8 cellular contexts compared by ENCODE assay signal in the genomic region with DNA sequence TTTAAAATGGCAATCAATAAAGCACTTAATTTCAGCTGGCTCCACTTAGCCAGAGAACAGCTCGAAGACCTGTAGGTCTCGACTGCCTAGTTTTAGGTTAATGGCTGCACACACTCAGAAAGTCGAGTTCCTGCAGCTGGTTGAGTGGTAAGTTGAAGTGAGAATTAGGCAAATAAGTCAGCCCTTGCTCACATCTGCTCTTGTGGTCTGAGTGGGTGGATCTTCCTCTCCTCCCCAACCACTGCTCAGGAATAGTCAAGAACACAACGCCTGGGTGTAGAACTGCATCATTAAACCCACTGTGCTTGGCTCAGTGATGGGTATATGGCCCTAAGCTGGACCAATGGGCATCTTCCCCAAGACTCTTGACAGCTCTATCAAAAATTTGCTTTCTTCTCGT. TPM values are rescaled to one million over a fixed set of nuclear protein-coding genes. Genes with fewer than 3 reads are reported as not detected.
DNase-seq lines count a peak whose midpoint lies in the region; ATAC-seq and TF ChIP-seq lines count a peak whose summit lies in the region.

No MANE protein-coding gene starts in this region.

- peak overlapping the region; percentile 90 for H3K27ac Mint-ChIP-seq in activated CD4-positive, alpha-beta T cell treated with anti-CD3 and anti-CD28 coated beads for 36 hours

- ATAC-seq in activated CD4-positive, alpha-beta T cell treated with anti-CD3 and anti-CD28 coated beads for 36 hours: peak; percentile 69
- peak; percentile 73 for ATAC-seq in HG02938 (IDR thresholded peaks at IDR 0.05; ENCODE audit: unreplicated experiment)
- no peak for ATAC-seq in aorta (ENCODE audit: low FRiP score)
- no peak for ATAC-seq in Right ventricle myocardium inferior

- peaks cover 14% of the 10 kb centered on the region for H3K36me3 Mint-ChIP-seq in activated CD4-positive, alpha-beta T cell treated with anti-CD3 and anti-CD28 coated beads for 36 hours (ENCODE audit: low read depth)

- H3K9me3 ChIP-seq in aorta (ENCODE audit: control insufficient read depth, low read length): no peaks in the 10 kb centered on the region

- CTCF ChIA-PET in activated CD4-positive, alpha-beta T cell treated with anti-CD3 and anti-CD28 coated beads for 36 hours (lab: Charles Lee): interaction anchor here (0.5 to 1.7 kb wide), 17 partner anchors 11 to 1561 kb away, joined by 3 to 7 read pairs (median 3); partner anchors contain the start of genes LSM11 and NIPAL4

- H3K36me3 ChIP-seq in aorta (ENCODE audit: control insufficient read depth in 1 of 2, insufficient read depth in 2 of 2, low read length in 1 of 2): no peaks in the 10 kb centered on the region

- H3K9me3 Mint-ChIP-seq in activated CD4-positive, alpha-beta T cell treated with anti-CD3 and anti-CD28 coated beads for 36 hours (ENCODE audit: low read depth): peaks cover 10% of the 10 kb centered on the region

- H3K4me3 ChIP-seq in aorta (ENCODE audit: low read length in 2 of 2): no peak overlapping the region

- intact Hi-C loops in activated CD4-positive, alpha-beta T cell treated with anti-CD3 and anti-CD28 coated beads for 36 hours (cut with DNase I, micrococcal nuclease): loop anchor here in 1 of 2 experiments (1.0 to 10.0 kb wide), 4 partner anchors 55 to 442 kb away; partner anchors contain the start of gene THG1L
- intact Hi-C loops in aorta (cut with DNase I): no loop called here
- intact Hi-C loops in Right ventricle myocardium inferior (cut with DNase I): no loop called here

- DNase-seq in activated CD4-positive, alpha-beta T cell treated with anti-CD3 and anti-CD28 coated beads for 36 hours: peak; percentile 78
- no peak for DNase-seq in activated CD4-positive, alpha-beta T cell treated with anti-CD3 and anti-CD28 coated beads, Interleukin-2, amount 50 U/mL, for 1 hour
- DNase-seq in stimulated activated CD4-positive, alpha-beta T cell treated with anti-CD3 and anti-CD28 coated beads, Interleukin-2, amount 100 ng/mL, for 48 hours: peak; percentile 34 to 43
- DNase-seq in epidermal melanocyte (ENCODE audit: insufficient read length, low spot score): no peak
- DNase-seq in aorta: no peak
- DNase-seq in Right ventricle myocardium inferior (ENCODE audit: missing footprints): no peak

- H3K4me3 Mint-ChIP-seq in activated CD4-positive, alpha-beta T cell treated with anti-CD3 and anti-CD28 coated beads for 36 hours: peak overlapping the region; percentile 22

- H3K27me3 ChIP-seq in aorta (ENCODE audit: control insufficient read depth in 1 of 2, insufficient read depth in 2 of 2, low read length in 1 of 2): no peaks in the 10 kb centered on the region

- 0 out of 2 replicates have a peak, but pooled peaks have one; percentile 37 for TF ChIP-seq POLR2A in Raji (IDR thresholded peaks at IDR 0.05; ENCODE audit: insufficient read depth, low read depth, low read length)

- H3K4me1 Mint-ChIP-seq in activated CD4-positive, alpha-beta T cell treated with anti-CD3 and anti-CD28 coated beads for 36 hours: peaks cover 96% of the 10 kb centered on the region

- no peak overlapping the region for H3K27ac ChIP-seq in aorta (ENCODE audit: low read depth in 1 of 2, low read length in 2 of 2)

- POLR2A ChIA-PET in activated CD4-positive, alpha-beta T cell treated with anti-CD3 and anti-CD28 coated beads for 36 hours (lab: Charles Lee): interaction anchor here (0.5 to 1.2 kb wide), 4 partner anchors 9 to 151 kb away, joined by 3 to 8 read pairs (median 4); no protein-coding TSS in a partner anchor

- 89 to 91% methylated on average over 5 of the region's 5 CpGs for WGBS in aorta, 2 donors

- H3K4me1 ChIP-seq in aorta (ENCODE audit: control insufficient read depth in 1 of 2, insufficient read depth in 2 of 2, low read length in 2 of 2): no peaks in the 10 kb centered on the region

- H3K27me3 Mint-ChIP-seq in activated CD4-positive, alpha-beta T cell treated with anti-CD3 and anti-CD28 coated beads for 36 hours: no peaks in the 10 kb centered on the region

RNA-seq across cellular contexts. Expression of gene ADAM19, which starts 20.9 kb away (rescaled TPM):
- 10 to 100 TPM; 63.6 to 69.5 TPM for total RNA-seq in activated CD4-positive, alpha-beta T cell treated with anti-CD3 and anti-CD28 coated beads for 36 hours
- 10 to 100 TPM; 31.0 to 42.8 TPM for total RNA-seq in aorta
- polyA plus RNA-seq in aorta: 1 to 10 TPM; 1.5 to 9.6 TPM
- 11.3 TPM for total RNA-seq in Right ventricle myocardium inferior

RNA-seq across cellular contexts. Expression of gene SOX30, which starts 55.8 kb away (rescaled TPM):
- total RNA-seq in activated CD4-positive, alpha-beta T cell treated with anti-CD3 and anti-CD28 coated beads for 36 hours: under 1 TPM; 0.18 to 0.44 TPM
- total RNA-seq in aorta (under 1 TPM in 1 of 2 donors, not detected in 1; 0.12 TPM), Right ventricle myocardium inferior (0.19 TPM)
- polyA plus RNA-seq in aorta: not detected

Comparison
In these comparisons a context has a peak if more than half of its experiments do, and no peak if none do; other contexts are left out.
1. DNase-seq: peak in activated CD4-positive, alpha-beta T cell treated with anti-CD3 and anti-CD28 coated beads for 36 hours (single experiment) and stimulated activated CD4-positive, alpha-beta T cell treated with anti-CD3 and anti-CD28 coated beads, Interleukin-2, amount 100 ng/mL, for 48 hours (2 of 2); none in activated CD4-positive, alpha-beta T cell treated with anti-CD3 and anti-CD28 coated beads, Interleukin-2, amount 50 U/mL, for 1 hour (single experiment), epidermal melanocyte (single experiment), aorta (0 of 2) and Right ventricle myocardium inferior (single experiment).
2. ATAC-seq: peak in activated CD4-positive, alpha-beta T cell treated with anti-CD3 and anti-CD28 coated beads for 36 hours (single experiment) and HG02938 (single experiment); none in aorta (single experiment) and Right ventricle myocardium inferior (single experiment).